ENCODE assay signal across 8 cellular contexts in the genomic region with DNA sequence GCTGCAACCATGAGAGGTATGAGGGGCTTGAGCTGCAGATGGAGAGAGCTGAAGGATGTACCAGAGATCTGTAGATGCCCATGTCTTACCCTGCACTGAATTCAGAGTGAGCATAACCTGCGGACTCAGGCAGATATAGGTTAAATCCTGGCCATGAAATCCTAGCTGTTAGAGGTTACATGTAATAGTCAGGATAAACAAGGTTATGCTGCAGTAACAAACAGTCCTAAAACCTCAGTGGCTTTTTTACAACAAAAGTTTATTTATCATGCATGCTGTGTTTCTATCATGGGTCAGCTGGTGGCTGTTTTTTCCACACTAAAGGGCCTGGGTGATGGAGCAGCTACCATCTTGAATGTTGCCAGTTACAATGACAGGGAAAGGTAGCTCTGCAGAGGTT.
"Had no signal": no experiment of that assay in that cellular context is flagged by ENCODE, and none has a peak within 500 bp of the region (broad histone marks: within the 10 kb centered on the region; RNA-seq: fewer than 3 reads in every experiment).

No MANE protein-coding gene starts in this region.

- H3K36me3 ChIP-seq: HAP-1 had no signal

- H2AFZ ChIP-seq: GM23338 had no signal

- H3K4me3 ChIP-seq: GM23338, HAP-1 had no signal

- H3K4me1 ChIP-seq: HAP-1 had no signal

- ATAC-seq: HCT116 had no signal

- H3K4me2 ChIP-seq: GM23338 had no signal

- FAIRE-seq: H1, H54 had no signal

- H3K9me3 ChIP-seq: HAP-1 had no signal

- DNase-seq: GOT3, HCEC 1CT, HFFc6 had no signal
